Comparison of ENCODE assay signal across 22 cellular contexts in genomic region chr4:153804742-153805141, GRCh38. TPM values are rescaled to one million over a fixed set of nuclear protein-coding genes. Genes with fewer than 3 reads are reported as not detected.
"Had no signal": no experiment of that assay in that cellular context is flagged by ENCODE, and none has a peak within 500 bp of the region (broad histone marks: within the 10 kb centered on the region; RNA-seq: fewer than 3 reads in every experiment).

No MANE protein-coding gene starts in this region.

- H3K4me3 ChIP-seq: body of pancreas, cardiac muscle cell, right lobe of liver, testis, uterus had no signal

- DNase-seq: activated CD4-positive, alpha-beta T cell treated with anti-CD3 and anti-CD28 coated beads, Interleukin-2, amount 10 ng/mL, durations not matched to agents 7 days and 5 days; activated CD4-positive, CD25-positive, alpha-beta regulatory T cell treated with anti-CD3 and anti-CD28 coated beads, Interleukin-2, amount 50 U/mL, for 72 hours; activated CD8-positive, alpha-beta memory T cell treated with anti-CD3 and anti-CD28 coated beads, Interleukin-2, amount 10 ng/mL, durations not matched to agents 7 days and 5 days; activated CD8-positive, alpha-beta T cell treated with anti-CD3 and anti-CD28 coated beads for 36 hours; activated effector memory CD4-positive, alpha-beta T cell treated with anti-CD3 and anti-CD28 coated beads, Interleukin-2, amount 50 U/mL, for 16 hours; activated naive CD4-positive, alpha-beta T cell treated with anti-CD3 and anti-CD28 coated beads, Interleukin-2, amount 10 ng/mL, durations not matched to agents 7 days and 5 days; activated T-cell treated with anti-CD3 and anti-CD28 coated beads for 4 hours; body of pancreas; foreskin keratinocyte; immature natural killer cell; occipital lobe; right lobe of liver; stimulated activated CD4-positive, alpha-beta T cell treated with anti-CD3 and anti-CD28 coated beads, Interleukin-2, amount 100 ng/mL, for 48 hours; stimulated activated naive CD4-positive, alpha-beta T cell; testis; trophoblast cell; uterus; WERI-Rb-1 had no signal

- H3K27me3 ChIP-seq: body of pancreas, cardiac muscle cell, testis, uterus had no signal

- H3K27ac ChIP-seq: body of pancreas, cardiac muscle cell, foreskin keratinocyte, right lobe of liver, testis, uterus, WERI-Rb-1 had no signal

- FAIRE-seq: endometrium had no signal

- H3K36me3 ChIP-seq: cardiac muscle cell, right lobe of liver, uterus, WERI-Rb-1 had no signal

- H3K4me1 ChIP-seq: foreskin keratinocyte, right lobe of liver, uterus had no signal

- H3K9me3 ChIP-seq: body of pancreas, right lobe of liver, testis, uterus had no signal

RNA-seq across cellular contexts. Expression of gene SFRP2, which starts 15.9 kb away (rescaled TPM):
- total RNA-seq: activated CD4-positive, alpha-beta T cell treated with anti-CD3 and anti-CD28 coated beads, Interleukin-2, amount 10 ng/mL, durations not matched to agents 7 days and 5 days; activated CD8-positive, alpha-beta memory T cell treated with anti-CD3 and anti-CD28 coated beads, Interleukin-2, amount 10 ng/mL, durations not matched to agents 7 days and 5 days; activated CD8-positive, alpha-beta T cell treated with anti-CD3 and anti-CD28 coated beads for 36 hours; epithelial cell of proximal tubule; foreskin keratinocyte; right lobe of liver had no signal
- polyA plus RNA-seq: fibroblast of lung, foreskin keratinocyte, immature natural killer cell had no signal

RNA-seq across cellular contexts. Expression of gene RNF175, which starts 44.9 kb away (rescaled TPM):
- total RNA-seq: activated CD4-positive, alpha-beta T cell treated with anti-CD3 and anti-CD28 coated beads, Interleukin-2, amount 10 ng/mL, durations not matched to agents 7 days and 5 days; activated CD8-positive, alpha-beta memory T cell treated with anti-CD3 and anti-CD28 coated beads, Interleukin-2, amount 10 ng/mL, durations not matched to agents 7 days and 5 days; activated CD8-positive, alpha-beta T cell treated with anti-CD3 and anti-CD28 coated beads for 36 hours; body of pancreas; fibroblast of lung had no signal
- polyA plus RNA-seq: fibroblast of lung, immature natural killer cell had no signal
